In the genomic region with DNA sequence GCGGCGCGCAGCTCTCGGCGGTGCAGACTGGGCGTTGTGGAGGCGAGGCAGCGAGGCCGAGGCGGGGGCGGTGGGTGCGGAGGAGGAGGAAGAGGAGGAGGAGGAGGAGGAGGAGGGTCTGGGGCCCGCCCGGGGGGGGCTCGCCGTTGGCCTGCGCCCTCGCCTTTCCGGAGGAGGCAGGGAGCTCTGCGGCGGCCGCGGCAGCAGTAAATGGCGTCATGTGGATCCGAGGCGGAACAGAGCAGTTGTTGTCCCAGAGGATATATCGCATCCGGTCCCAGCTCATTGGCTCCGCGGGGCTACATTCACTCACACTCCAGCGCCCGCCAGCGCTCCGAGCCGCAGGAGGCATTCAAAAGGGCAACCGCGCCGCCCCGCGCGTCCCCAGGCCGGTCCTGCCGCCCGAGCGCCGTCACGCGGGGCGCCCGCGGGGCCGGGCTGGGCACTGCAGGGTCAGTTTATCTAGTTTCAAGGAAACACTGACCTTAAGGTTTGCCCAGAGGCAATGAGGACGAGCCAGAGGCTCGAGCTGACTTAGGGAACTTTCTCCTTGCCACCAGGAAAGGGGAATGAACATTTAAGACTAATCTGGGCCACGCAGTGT, we compare ENCODE assay signal across 1 cellular context.
A peak's percentile ranks its signal among the peaks of the same experiment; 100 is the strongest.
TF ChIP-seq lines count a peak whose summit lies in the region.

A gene with protein sequence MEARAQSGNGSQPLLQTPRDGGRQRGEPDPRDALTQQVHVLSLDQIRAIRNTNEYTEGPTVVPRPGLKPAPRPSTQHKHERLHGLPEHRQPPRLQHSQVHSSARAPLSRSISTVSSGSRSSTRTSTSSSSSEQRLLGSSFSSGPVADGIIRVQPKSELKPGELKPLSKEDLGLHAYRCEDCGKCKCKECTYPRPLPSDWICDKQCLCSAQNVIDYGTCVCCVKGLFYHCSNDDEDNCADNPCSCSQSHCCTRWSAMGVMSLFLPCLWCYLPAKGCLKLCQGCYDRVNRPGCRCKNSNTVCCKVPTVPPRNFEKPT (minus strand): TSS at position 29 of the 604 bp plus-strand sequence. CDS start 3,421 bp downstream, outside the sequence.

TF ChIP-seq in HepG2, 621 proteins besides CTCF, POLR2A, EP300 and RAD21 (continued from another document and continues in another):
- peak; percentile 84 for TF ChIP-seq ERF (CRISPR knock-in tag; IDR thresholded peaks at IDR 0.05)
- TF ChIP-seq KLF9 (CRISPR knock-in tag; IDR thresholded peaks at IDR 0.05; ENCODE audit: low read depth), result no peak
- TF ChIP-seq ATF1 (CRISPR knock-in tag; IDR thresholded peaks at IDR 0.05), result no peak
- TF ChIP-seq HOXA5 (CRISPR knock-in tag; IDR thresholded peaks at IDR 0.05), result no peak; the same call in 1 of the 2 replicates
- no peak for TF ChIP-seq TEAD2 (CRISPR knock-in tag; IDR thresholded peaks at IDR 0.05)
- TF ChIP-seq, protein P1, sequence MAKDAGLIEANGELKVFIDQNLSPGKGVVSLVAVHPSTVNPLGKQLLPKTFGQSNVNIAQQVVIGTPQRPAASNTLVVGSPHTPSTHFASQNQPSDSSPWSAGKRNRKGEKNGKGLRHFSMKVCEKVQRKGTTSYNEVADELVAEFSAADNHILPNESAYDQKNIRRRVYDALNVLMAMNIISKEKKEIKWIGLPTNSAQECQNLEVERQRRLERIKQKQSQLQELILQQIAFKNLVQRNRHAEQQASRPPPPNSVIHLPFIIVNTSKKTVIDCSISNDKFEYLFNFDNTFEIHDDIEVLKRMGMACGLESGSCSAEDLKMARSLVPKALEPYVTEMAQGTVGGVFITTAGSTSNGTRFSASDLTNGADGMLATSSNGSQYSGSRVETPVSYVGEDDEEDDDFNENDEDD (CRISPR knock-in tag; IDR thresholded peaks at IDR 0.05; ENCODE audit: borderline replicate concordance), result peak; percentile 57; the same call in 1 of the 2 replicates
- TF ChIP-seq, protein P2, sequence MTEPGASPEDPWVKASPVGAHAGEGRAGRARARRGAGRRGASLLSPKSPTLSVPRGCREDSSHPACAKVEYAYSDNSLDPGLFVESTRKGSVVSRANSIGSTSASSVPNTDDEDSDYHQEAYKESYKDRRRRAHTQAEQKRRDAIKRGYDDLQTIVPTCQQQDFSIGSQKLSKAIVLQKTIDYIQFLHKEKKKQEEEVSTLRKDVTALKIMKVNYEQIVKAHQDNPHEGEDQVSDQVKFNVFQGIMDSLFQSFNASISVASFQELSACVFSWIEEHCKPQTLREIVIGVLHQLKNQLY (CRISPR knock-in tag; IDR thresholded peaks at IDR 0.05), result no peak
- no peak for TF ChIP-seq IKZF4 (CRISPR knock-in tag; IDR thresholded peaks at IDR 0.05; ENCODE audit: borderline replicate concordance, low read depth, not compliant biosample characterization)
- TF ChIP-seq GABPA (IDR thresholded peaks at IDR 0.05; ENCODE audit: low read depth, low read length), result no peak
- TF ChIP-seq GABPA (CRISPR knock-in tag; IDR thresholded peaks at IDR 0.05; ENCODE audit: low read depth), result peak; percentile 81
- no peak for TF ChIP-seq NFATC3 (CRISPR knock-in tag; IDR thresholded peaks at IDR 0.05)
- no peak for TF ChIP-seq ZNF598 (CRISPR knock-in tag; IDR thresholded peaks at IDR 0.05; ENCODE audit: borderline replicate concordance)
- TF ChIP-seq HIVEP1 (CRISPR knock-in tag; IDR thresholded peaks at IDR 0.05), result no peak
- no peak for TF ChIP-seq HOXA7 (CRISPR knock-in tag; IDR thresholded peaks at IDR 0.05)
- no peak for TF ChIP-seq ZFP1 (CRISPR knock-in tag; IDR thresholded peaks at IDR 0.05)
- TF ChIP-seq SMARCE1 (IDR thresholded peaks at IDR 0.05; ENCODE audit: borderline replicate concordance), result no peak
- no peak for TF ChIP-seq MBNL3 (CRISPR knock-in tag; conservative IDR thresholded peaks at IDR 0.05)
- peak; percentile 90 for TF ChIP-seq ZNF746 (CRISPR knock-in tag; IDR thresholded peaks at IDR 0.05)
- peak; percentile 96 for TF ChIP-seq ZNF263 (CRISPR knock-in tag; IDR thresholded peaks at IDR 0.05)
- no peak for TF ChIP-seq SMAD3 (CRISPR knock-in tag; IDR thresholded peaks at IDR 0.05)
- TF ChIP-seq, protein P3, sequence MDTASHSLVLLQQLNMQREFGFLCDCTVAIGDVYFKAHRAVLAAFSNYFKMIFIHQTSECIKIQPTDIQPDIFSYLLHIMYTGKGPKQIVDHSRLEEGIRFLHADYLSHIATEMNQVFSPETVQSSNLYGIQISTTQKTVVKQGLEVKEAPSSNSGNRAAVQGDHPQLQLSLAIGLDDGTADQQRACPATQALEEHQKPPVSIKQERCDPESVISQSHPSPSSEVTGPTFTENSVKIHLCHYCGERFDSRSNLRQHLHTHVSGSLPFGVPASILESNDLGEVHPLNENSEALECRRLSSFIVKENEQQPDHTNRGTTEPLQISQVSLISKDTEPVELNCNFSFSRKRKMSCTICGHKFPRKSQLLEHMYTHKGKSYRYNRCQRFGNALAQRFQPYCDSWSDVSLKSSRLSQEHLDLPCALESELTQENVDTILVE (CRISPR knock-in tag; IDR thresholded peaks at IDR 0.05), result peak; percentile 49; the same call in 1 of the 2 replicates
- TF ChIP-seq, protein P4, sequence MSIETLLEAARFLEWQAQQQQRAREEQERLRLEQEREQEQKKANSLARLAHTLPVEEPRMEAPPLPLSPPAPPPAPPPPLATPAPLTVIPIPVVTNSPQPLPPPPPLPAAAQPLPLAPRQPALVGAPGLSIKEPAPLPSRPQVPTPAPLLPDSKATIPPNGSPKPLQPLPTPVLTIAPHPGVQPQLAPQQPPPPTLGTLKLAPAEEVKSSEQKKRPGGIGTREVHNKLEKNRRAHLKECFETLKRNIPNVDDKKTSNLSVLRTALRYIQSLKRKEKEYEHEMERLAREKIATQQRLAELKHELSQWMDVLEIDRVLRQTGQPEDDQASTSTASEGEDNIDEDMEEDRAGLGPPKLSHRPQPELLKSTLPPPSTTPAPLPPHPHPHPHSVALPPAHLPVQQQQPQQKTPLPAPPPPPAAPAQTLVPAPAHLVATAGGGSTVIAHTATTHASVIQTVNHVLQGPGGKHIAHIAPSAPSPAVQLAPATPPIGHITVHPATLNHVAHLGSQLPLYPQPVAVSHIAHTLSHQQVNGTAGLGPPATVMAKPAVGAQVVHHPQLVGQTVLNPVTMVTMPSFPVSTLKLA (IDR thresholded peaks at IDR 0.05), result 0 out of 2 replicates have a peak, but pooled peaks have one; percentile 10
- peak; percentile 63 for TF ChIP-seq ELF1 (CRISPR knock-in tag; IDR thresholded peaks at IDR 0.05)
- no peak for TF ChIP-seq SNRNP70 (IDR thresholded peaks at IDR 0.05; ENCODE audit: low read depth, low read length)
- no peak for TF ChIP-seq ZBTB7B (CRISPR knock-in tag; IDR thresholded peaks at IDR 0.05)
- TF ChIP-seq, protein P5, sequence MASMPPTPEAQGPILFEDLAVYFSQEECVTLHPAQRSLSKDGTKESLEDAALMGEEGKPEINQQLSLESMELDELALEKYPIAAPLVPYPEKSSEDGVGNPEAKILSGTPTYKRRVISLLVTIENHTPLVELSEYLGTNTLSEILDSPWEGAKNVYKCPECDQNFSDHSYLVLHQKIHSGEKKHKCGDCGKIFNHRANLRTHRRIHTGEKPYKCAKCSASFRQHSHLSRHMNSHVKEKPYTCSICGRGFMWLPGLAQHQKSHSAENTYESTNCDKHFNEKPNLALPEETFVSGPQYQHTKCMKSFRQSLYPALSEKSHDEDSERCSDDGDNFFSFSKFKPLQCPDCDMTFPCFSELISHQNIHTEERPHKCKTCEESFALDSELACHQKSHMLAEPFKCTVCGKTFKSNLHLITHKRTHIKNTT (CRISPR knock-in tag; IDR thresholded peaks at IDR 0.05), result no peak
- TF ChIP-seq ZBTB42 (CRISPR knock-in tag; IDR thresholded peaks at IDR 0.05), result no peak
- no peak for TF ChIP-seq ZNF761 (CRISPR knock-in tag; conservative IDR thresholded peaks at IDR 0.05)
- TF ChIP-seq, protein P6, sequence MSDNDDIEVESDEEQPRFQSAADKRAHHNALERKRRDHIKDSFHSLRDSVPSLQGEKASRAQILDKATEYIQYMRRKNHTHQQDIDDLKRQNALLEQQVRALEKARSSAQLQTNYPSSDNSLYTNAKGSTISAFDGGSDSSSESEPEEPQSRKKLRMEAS (IDR thresholded peaks at IDR 0.05), result peak; percentile 75
- no peak for TF ChIP-seq MIXL1 (CRISPR knock-in tag; IDR thresholded peaks at IDR 0.05)
- TF ChIP-seq, protein P7, sequence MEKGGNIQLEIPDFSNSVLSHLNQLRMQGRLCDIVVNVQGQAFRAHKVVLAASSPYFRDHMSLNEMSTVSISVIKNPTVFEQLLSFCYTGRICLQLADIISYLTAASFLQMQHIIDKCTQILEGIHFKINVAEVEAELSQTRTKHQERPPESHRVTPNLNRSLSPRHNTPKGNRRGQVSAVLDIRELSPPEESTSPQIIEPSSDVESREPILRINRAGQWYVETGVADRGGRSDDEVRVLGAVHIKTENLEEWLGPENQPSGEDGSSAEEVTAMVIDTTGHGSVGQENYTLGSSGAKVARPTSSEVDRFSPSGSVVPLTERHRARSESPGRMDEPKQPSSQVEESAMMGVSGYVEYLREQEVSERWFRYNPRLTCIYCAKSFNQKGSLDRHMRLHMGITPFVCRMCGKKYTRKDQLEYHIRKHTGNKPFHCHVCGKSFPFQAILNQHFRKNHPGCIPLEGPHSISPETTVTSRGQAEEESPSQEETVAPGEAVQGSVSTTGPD (CRISPR knock-in tag; IDR thresholded peaks at IDR 0.05), result no peak
- TF ChIP-seq ZFY (CRISPR knock-in tag; IDR thresholded peaks at IDR 0.05), result peak; percentile 69
- TF ChIP-seq ZNF333 (CRISPR knock-in tag; IDR thresholded peaks at IDR 0.05; ENCODE audit: borderline replicate concordance), result 0 out of 2 replicates have a peak, but pooled peaks have one; percentile 49
- no peak for TF ChIP-seq ZNF737 (CRISPR knock-in tag; IDR thresholded peaks at IDR 0.05; ENCODE audit: borderline replicate concordance)
- TF ChIP-seq ZNF747 (CRISPR knock-in tag; IDR thresholded peaks at IDR 0.05; ENCODE audit: borderline replicate concordance), result no peak
- no peak for TF ChIP-seq RCOR2 (CRISPR knock-in tag; IDR thresholded peaks at IDR 0.05)
- TF ChIP-seq KLF6 (CRISPR knock-in tag; IDR thresholded peaks at IDR 0.05), result no peak
- no peak for TF ChIP-seq MED8 (CRISPR knock-in tag; IDR thresholded peaks at IDR 0.05; ENCODE audit: insufficient replicate concordance)
- no peak for TF ChIP-seq ZNF20 (CRISPR knock-in tag; IDR thresholded peaks at IDR 0.05)
- TF ChIP-seq STAT5B (CRISPR knock-in tag; IDR thresholded peaks at IDR 0.05), result no peak
- no peak for TF ChIP-seq FLYWCH1 (CRISPR knock-in tag; IDR thresholded peaks at IDR 0.05)
- TF ChIP-seq, protein P8, sequence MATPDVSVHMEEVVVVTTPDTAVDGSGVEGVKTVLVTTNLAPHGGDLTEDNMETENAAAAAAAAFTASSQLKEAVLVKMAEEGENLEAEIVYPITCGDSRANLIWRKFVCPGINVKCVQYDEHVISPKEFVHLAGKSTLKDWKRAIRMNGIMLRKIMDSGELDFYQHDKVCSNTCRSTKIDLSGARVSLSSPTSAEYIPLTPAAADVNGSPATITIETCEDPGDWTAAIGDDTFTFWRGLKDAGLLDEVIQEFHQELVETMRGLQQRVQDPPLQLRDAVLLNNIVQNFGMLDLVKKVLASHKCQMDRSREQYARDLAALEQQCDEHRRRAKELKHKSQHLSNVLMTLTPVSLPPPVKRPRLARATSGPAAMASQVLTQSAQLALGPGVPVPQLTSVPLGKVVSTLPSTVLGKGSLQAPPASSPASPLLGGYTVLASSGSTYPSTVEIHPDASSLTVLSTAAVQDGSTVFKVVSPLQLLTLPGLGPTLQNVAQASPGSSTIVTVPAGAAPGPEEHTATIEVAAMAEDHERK (CRISPR knock-in tag; IDR thresholded peaks at IDR 0.05; ENCODE audit: low read depth), result no peak
- TF ChIP-seq, protein P9, sequence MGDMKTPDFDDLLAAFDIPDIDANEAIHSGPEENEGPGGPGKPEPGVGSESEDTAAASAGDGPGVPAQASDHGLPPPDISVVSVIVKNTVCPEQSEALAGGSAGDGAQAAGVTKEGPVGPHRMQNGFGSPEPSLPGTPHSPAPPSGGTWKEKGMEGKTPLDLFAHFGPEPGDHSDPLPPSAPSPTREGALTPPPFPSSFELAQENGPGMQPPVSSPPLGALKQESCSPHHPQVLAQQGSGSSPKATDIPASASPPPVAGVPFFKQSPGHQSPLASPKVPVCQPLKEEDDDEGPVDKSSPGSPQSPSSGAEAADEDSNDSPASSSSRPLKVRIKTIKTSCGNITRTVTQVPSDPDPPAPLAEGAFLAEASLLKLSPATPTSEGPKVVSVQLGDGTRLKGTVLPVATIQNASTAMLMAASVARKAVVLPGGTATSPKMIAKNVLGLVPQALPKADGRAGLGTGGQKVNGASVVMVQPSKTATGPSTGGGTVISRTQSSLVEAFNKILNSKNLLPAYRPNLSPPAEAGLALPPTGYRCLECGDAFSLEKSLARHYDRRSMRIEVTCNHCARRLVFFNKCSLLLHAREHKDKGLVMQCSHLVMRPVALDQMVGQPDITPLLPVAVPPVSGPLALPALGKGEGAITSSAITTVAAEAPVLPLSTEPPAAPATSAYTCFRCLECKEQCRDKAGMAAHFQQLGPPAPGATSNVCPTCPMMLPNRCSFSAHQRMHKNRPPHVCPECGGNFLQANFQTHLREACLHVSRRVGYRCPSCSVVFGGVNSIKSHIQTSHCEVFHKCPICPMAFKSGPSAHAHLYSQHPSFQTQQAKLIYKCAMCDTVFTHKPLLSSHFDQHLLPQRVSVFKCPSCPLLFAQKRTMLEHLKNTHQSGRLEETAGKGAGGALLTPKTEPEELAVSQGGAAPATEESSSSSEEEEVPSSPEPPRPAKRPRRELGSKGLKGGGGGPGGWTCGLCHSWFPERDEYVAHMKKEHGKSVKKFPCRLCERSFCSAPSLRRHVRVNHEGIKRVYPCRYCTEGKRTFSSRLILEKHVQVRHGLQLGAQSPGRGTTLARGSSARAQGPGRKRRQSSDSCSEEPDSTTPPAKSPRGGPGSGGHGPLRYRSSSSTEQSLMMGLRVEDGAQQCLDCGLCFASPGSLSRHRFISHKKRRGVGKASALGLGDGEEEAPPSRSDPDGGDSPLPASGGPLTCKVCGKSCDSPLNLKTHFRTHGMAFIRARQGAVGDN (CRISPR knock-in tag; IDR thresholded peaks at IDR 0.05), result peak; percentile 72
- no peak for TF ChIP-seq ZC3H4 (CRISPR knock-in tag; IDR thresholded peaks at IDR 0.05; ENCODE audit: borderline replicate concordance)
- TF ChIP-seq FOXK1 (CRISPR knock-in tag; IDR thresholded peaks at IDR 0.05; ENCODE audit: borderline replicate concordance, low read depth), result peak; percentile 72; the same call in 1 of the 2 replicates
- no peak for TF ChIP-seq ZNF124 (CRISPR knock-in tag; IDR thresholded peaks at IDR 0.05)
- TF ChIP-seq WIZ (CRISPR knock-in tag; IDR thresholded peaks at IDR 0.05), result no peak
- TF ChIP-seq TOPORS (CRISPR knock-in tag; IDR thresholded peaks at IDR 0.05), result no peak
- no peak for TF ChIP-seq ATAD3A (CRISPR knock-in tag; IDR thresholded peaks at IDR 0.05)
- peak; percentile 52; the same call in 1 of the 2 replicates for TF ChIP-seq SOX5 (CRISPR knock-in tag; IDR thresholded peaks at IDR 0.05; ENCODE audit: borderline replicate concordance)
- no peak for TF ChIP-seq THYN1 (CRISPR knock-in tag; IDR thresholded peaks at IDR 0.05; ENCODE audit: borderline replicate concordance, low read depth)
- peak; percentile 82 for TF ChIP-seq SAP130 (CRISPR knock-in tag; IDR thresholded peaks at IDR 0.05; ENCODE audit: low read depth)
- TF ChIP-seq ZNF232 (CRISPR knock-in tag; IDR thresholded peaks at IDR 0.05; ENCODE audit: borderline replicate concordance), result no peak
- peak; percentile 43; the same call in 1 of the 2 replicates for TF ChIP-seq HES4 (CRISPR knock-in tag; IDR thresholded peaks at IDR 0.05; ENCODE audit: borderline replicate concordance)
- TF ChIP-seq NBN (conservative IDR thresholded peaks at IDR 0.05), result no peak
- TF ChIP-seq HNRNPK (IDR thresholded peaks at IDR 0.05; ENCODE audit: low read depth, low read length, poor library complexity, severe bottlenecking), result peak; percentile 35
- TF ChIP-seq ZNF567 (CRISPR knock-in tag; IDR thresholded peaks at IDR 0.05; ENCODE audit: borderline replicate concordance), result no peak
- TF ChIP-seq REL (CRISPR knock-in tag; conservative IDR thresholded peaks at IDR 0.05), result no peak
